ENCODE assay signal across 7 cellular contexts in the genomic region with DNA sequence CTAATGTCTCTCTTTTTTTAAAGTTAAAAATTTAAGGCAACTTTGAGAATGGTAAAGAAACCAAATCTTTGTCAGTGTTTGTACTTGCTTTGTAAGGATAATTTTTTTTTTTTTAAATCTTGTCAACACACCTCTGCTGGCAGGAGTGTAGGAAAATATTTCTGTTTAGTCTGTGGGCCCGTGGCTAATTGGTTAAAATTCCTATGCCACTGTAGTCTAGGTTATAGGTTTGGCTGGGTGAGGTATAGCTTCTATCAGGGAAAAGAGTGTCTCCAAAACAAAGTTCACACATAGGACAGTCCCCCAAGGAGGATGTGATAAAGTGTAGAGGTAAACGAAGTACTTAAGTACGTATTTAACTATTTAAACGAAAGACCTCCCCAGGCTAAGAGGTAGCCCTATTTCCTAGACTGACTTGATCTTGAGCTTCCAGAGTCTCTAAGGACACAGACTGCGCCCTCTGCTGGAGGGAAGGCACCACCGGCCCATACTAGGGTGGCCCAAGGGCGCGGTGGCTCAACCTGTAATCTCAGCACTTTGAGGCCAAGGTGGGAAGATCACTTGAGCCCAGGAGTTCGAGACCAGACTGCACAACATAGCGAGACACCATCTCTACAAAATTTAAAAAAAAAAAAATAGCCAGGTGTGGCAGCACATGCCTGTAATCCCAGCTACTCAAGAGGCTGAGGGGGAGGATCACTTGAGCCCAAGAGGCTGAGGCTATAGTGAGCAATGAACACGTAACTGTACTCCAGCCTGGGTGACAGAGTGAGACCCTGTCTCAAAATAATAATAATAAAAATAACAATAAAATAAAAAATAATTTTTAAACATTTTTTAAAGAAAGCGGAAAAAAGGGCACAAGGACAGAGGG. TPM values are rescaled to one million over a fixed set of nuclear protein-coding genes. Genes with fewer than 3 reads are reported as not detected.
DNase-seq lines count a peak whose midpoint lies in the region; FAIRE-seq and TF ChIP-seq lines count a peak whose summit lies in the region.

No MANE protein-coding gene starts in this region.

- H3K27ac ChIP-seq in SJCRH30 (peak overlapping the region; percentile 89), osteoblast (ENCODE audit: low read depth, low read length) (no peak overlapping the region), testis (peak overlapping the region in 1 of 2 donors; percentile 12)

- H3K9me3 ChIP-seq in SJCRH30 (replicated peaks): no peaks in the 10 kb centered on the region; the same call in 1 of the 2 replicates
- no peaks in the 10 kb centered on the region for H3K9me3 ChIP-seq in osteoblast (ENCODE audit: low read depth, low read length)
- H3K9me3 ChIP-seq in testis: no peaks in the 10 kb centered on the region

- peak overlapping the region; percentile 20 for H2AFZ ChIP-seq in osteoblast (ENCODE audit: low read length)

- WGBS in testis, 2 donors: 46 to 54% methylated on average over 12 of the region's 12 CpGs

- H3K4me2 ChIP-seq in osteoblast (ENCODE audit: insufficient read depth, low read length): no peak overlapping the region

- DNase-seq in GM12891 (ENCODE audit: insufficient read length, low spot score) (peak; percentile 69), Kasumi-1 (lab: John Stamatoyannopoulos, UW) (peak; percentile 57 to 64), SJCRH30 (peak; percentile 92 to 96), fibroblast of villous mesenchyme (ENCODE audit: low read depth) (peak; percentile 81), osteoblast (ENCODE audit: insufficient read length, low spot score, missing footprints) (peak; percentile 97), testis (peak; percentile 91)
- DNase-seq in activated T-helper 9 cell treated with anti-CD3 and anti-CD28 coated beads, Interleukin-2, amount 50 U/mL, for 16 hours (ENCODE audit: low read depth): peak; percentile 68

- H3K27me3 ChIP-seq in SJCRH30: no peaks in the 10 kb centered on the region
- H3K27me3 ChIP-seq in osteoblast (ENCODE audit: insufficient read depth, low read length): no peaks in the 10 kb centered on the region
- H3K27me3 ChIP-seq in testis: no peaks in the 10 kb centered on the region

- TF ChIP-seq POLR2A in GM12891 (IDR thresholded peaks at IDR 0.05; ENCODE audit: low read depth, low read length) (no peak), testis (IDR thresholded peaks at IDR 0.05) (no peak)

- no peaks in the 10 kb centered on the region for H4K20me1 ChIP-seq in osteoblast (ENCODE audit: insufficient read depth, low read length)

- H3K4me3 ChIP-seq in SJCRH30 (peak overlapping the region; percentile 22), fibroblast of villous mesenchyme (ENCODE audit: low read depth, low read length) (no peak overlapping the region), osteoblast (ENCODE audit: insufficient read depth, low read length) (no peak overlapping the region), testis (no peak overlapping the region)

- H3K4me1 ChIP-seq in SJCRH30 (peaks cover 35% of the 10 kb centered on the region), osteoblast (ENCODE audit: insufficient read depth, low read length) (peaks cover 14% of the 10 kb centered on the region), testis (peaks cover 25% of the 10 kb centered on the region)

- peak; percentile 82 for TF ChIP-seq CTCF in fibroblast of villous mesenchyme (IDR thresholded peaks at IDR 0.05; ENCODE audit: insufficient read depth, low read depth, low read length)
- TF ChIP-seq CTCF in osteoblast (IDR thresholded peaks at IDR 0.05; ENCODE audit: extremely low read depth, low read depth, low read length): peak; percentile 80
- peak; percentile 36 to 76 (median 53) for TF ChIP-seq CTCF in testis (IDR thresholded peaks at IDR 0.05)

- FAIRE-seq in GM12891 (lab: Jason Lieb, UNC): peak; percentile 92

- intact Hi-C loops in testis (cut with DNase I; ENCODE audit: low total_unique reads): loop anchor here (5.0 kb wide), 1 partner anchor 39 kb away; no protein-coding TSS in a partner anchor

- no peaks in the 10 kb centered on the region for H3K36me3 ChIP-seq in SJCRH30
- no peaks in the 10 kb centered on the region for H3K36me3 ChIP-seq in osteoblast (ENCODE audit: insufficient read depth, low read length)
- H3K36me3 ChIP-seq in testis (ENCODE audit: low read depth, missing control alignments): no peaks in the 10 kb centered on the region

- no peaks in the 10 kb centered on the region for H3K79me2 ChIP-seq in osteoblast (ENCODE audit: insufficient read depth, low read length)

TF ChIP-seq in GM12891, 5 proteins besides CTCF, POLR2A, EP300 and RAD21:
- TF ChIP-seq SPI1 (IDR thresholded peaks at IDR 0.05; ENCODE audit: low read depth, low read length): no peak
- TF ChIP-seq TAF1 (IDR thresholded peaks at IDR 0.05; ENCODE audit: low read depth, low read length): no peak
- no peak for TF ChIP-seq POU2F2 (IDR thresholded peaks at IDR 0.05; ENCODE audit: low read depth, low read length)
- no peak for TF ChIP-seq PAX5 (IDR thresholded peaks at IDR 0.05; ENCODE audit: insufficient read depth, low read length, severe bottlenecking)
- TF ChIP-seq POLR2AphosphoS5 (IDR thresholded peaks at IDR 0.05; ENCODE audit: low read depth, low read length): no peak

RNA-seq across cellular contexts. Expression of gene TEX44, which starts 8.9 kb away (rescaled TPM):
- polyA plus RNA-seq in GM12891 (2012; ENCODE audit: low read depth, missing spikeins): not detected
- total RNA-seq in SJCRH30 (2014; rRNA removed; shearing (Covaris generic)): not detected in 2 replicates
- not detected in 2 replicates for total RNA-seq in fibroblast of villous mesenchyme
- not detected in 2 replicates for total RNA-seq in osteoblast
- 100 to 1,000 TPM in 1 of 2 donors, 10 to 100 TPM in 1; 84.4 to 248 TPM for total RNA-seq in testis
- polyA plus RNA-seq in testis (ENCODE audit: insufficient read depth, low read depth, low replicate concordance): 166 TPM

Comparison
In these comparisons a context has a peak if more than half of its experiments do, and no peak if none do; other contexts are left out.
1. RNA of gene TEX44, which starts 8.9 kb away (total RNA-seq): 84.4 to 248 TPM in testis; not detected in SJCRH30, not detected in fibroblast of villous mesenchyme and not detected in osteoblast; every median in the first group is over 10 times any median in the second.
2. Peak in every context shown above with its lines, with median percentiles within 50 percentile points of each other: DNase-seq and CTCF ChIP-seq.